Comparison of ENCODE assay signal across 23 cellular contexts in genomic region chr11:134433806-134434205, GRCh38.
"Had no signal": no experiment of that assay in that cellular context is flagged by ENCODE, and none has a peak within 500 bp of the region (broad histone marks: within the 10 kb centered on the region; RNA-seq: fewer than 3 reads in every experiment).

No MANE protein-coding gene starts in this region.

- H3K4me3 ChIP-seq: stomach, suprapubic skin, testis, thoracic aorta, thyroid gland, tibial artery, tibial nerve, transverse colon, upper lobe of left lung, upper lobe of right lung, uterus, vagina had no signal

- H3K4me1 ChIP-seq: stomach, suprapubic skin, testis, thyroid gland, tibial artery, transverse colon, upper lobe of left lung, upper lobe of right lung, uterus, vagina had no signal

- H3K36me3 ChIP-seq: stomach, suprapubic skin, thoracic aorta, thyroid gland, tibial artery, tibial nerve, transverse colon, upper lobe of left lung, upper lobe of right lung, uterus, vagina had no signal

- DNase-seq: stimulated activated CD4-positive, alpha-beta T cell treated with anti-CD3 and anti-CD28 coated beads, Interleukin-2, amount 100 ng/mL, for 48 hours; stimulated activated CD4-positive, alpha-beta T cell treated with anti-CD3 and anti-CD28 coated beads, Interleukin-4, amount 100 ng/mL, for 1 hour; stimulated activated CD4-positive, alpha-beta T cell treated with anti-CD3 and anti-CD28 coated beads, Interleukin-4, amount 100 ng/mL, for 24 hours; stimulated activated CD4-positive, alpha-beta T cell treated with anti-CD3 and anti-CD28 coated beads, Interleukin-4, amount 100 ng/mL, for 4 hours; stimulated activated CD8-positive, alpha-beta memory T cell treated with anti-CD3 and anti-CD28 coated beads, Interleukin-4, amount 100 ng/mL, for 48 hours; stimulated activated naive B cell treated with anti-CD40 and anti-IgM and Interleukin-4, amounts not matched to agents 10 μg/mL and 1 μg/mL and 100 μg/mL, for 72 hours; stimulated activated naive CD4-positive, alpha-beta T cell; stimulated activated naive CD4-positive, alpha-beta T cell treated with Interleukin-2 at 50 U/mL for 16 hours; stimulated activated naive CD8-positive, alpha-beta T cell treated with anti-CD3 and anti-CD28 coated beads, Interleukin-15, amount 100 ng/mL, for 72 hours; stimulated activated naive CD8-positive, alpha-beta T cell treated with anti-CD3 and anti-CD28 coated beads, Interleukin-15, Interleukin-2, amounts not matched to agents 100 U/mL and 50 U/mL, for 24 hours; stomach; testis; thyroid gland; tibial artery; transverse colon; trophoblast cell; upper lobe of left lung; upper lobe of right lung; uterus had no signal

- H3K27me3 ChIP-seq: testis, thyroid gland, tibial nerve, upper lobe of left lung, uterus, vagina had no signal

- H3K9me3 ChIP-seq: stomach, suprapubic skin, testis, thoracic aorta, thyroid gland, tibial artery, tibial nerve, transverse colon, upper lobe of left lung, upper lobe of right lung, uterus, vagina had no signal

- H3K27ac ChIP-seq: stomach, suprapubic skin, testis, thoracic aorta, thyroid gland, tibial artery, tibial nerve, transverse colon, upper lobe of left lung, upper lobe of right lung, uterus, vagina had no signal
